ENCODE assay signal across 9 cellular contexts in the genomic region with DNA sequence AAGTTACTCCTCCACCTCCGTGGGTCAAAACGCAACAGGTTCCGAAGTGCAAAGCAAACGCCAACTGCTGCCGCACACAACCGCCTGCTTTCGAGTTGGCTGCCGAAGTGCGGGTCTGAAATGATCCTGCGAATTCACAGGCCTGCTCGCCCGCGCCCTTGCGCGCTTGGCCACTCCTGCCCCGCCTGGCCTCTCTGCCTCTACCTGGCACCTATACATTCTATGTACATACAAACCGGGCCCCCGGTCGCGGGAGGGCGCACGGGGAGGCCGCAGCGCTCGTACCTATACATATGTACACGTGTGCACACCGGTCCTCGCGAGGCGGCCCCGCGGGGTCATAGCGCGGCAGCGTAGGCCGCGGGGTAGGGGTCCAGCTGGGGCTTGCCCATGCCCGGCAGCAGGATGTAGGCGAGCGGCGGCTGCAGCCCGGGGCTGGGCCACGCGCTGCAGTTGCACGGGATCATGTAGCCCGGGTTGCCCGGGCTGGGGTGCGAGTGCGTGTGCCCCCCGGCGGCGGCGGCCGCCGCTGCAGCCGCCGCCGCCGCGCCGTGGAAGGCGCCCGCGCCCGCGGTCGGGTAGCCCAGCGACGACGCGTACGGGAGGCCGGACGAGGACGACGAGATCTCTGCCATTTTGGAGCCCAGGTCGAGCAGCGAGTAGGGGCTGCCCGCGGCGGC. TPM values are rescaled to one million over a fixed set of nuclear protein-coding genes. Genes with fewer than 3 reads are reported as not detected.
A peak's percentile ranks its signal among the peaks of the same experiment; 100 is the strongest.
DNase-seq lines count a peak whose midpoint lies in the region; ATAC-seq and TF ChIP-seq lines count a peak whose summit lies in the region.
"Had no signal": no experiment of that assay in that cellular context is flagged by ENCODE, and none has a peak within 500 bp of the region (broad histone marks: within the 10 kb centered on the region; RNA-seq: fewer than 3 reads in every experiment).

No MANE protein-coding gene starts in this region.

- H3K9me3 ChIP-seq in neural cell (ENCODE audit: low read length) = no peaks in the 10 kb centered on the region

- H3F3A ChIP-seq in neural cell (ENCODE audit: insufficient read depth, low read length, poor library complexity, severe bottlenecking) = peaks cover 8% of the 10 kb centered on the region

- no peaks in the 10 kb centered on the region for H3K36me3 ChIP-seq in neural cell (ENCODE audit: insufficient read depth, low read length)

- TF ChIP-seq RAD21 in neural cell (conservative IDR thresholded peaks at IDR 0.05) = peak; percentile 21

- peak overlapping the region; percentile 61 for H3K4me2 ChIP-seq in neural cell (ENCODE audit: low read length)

- TF ChIP-seq EP300 in neural cell (conservative IDR thresholded peaks at IDR 0.05; ENCODE audit: poor library complexity, severe bottlenecking) = no peak

- peak; percentile 36 for DNase-seq in NCI-H1105 treated with DMSO at 0.1 percent for 48 hours (lab: John Stamatoyannopoulos, UW)
- DNase-seq in NCI-H1105 (lab: John Stamatoyannopoulos, UW) = no peak
- peak; percentile 65 for DNase-seq in NCI-H1092 (lab: John Stamatoyannopoulos, UW)
- DNase-seq in caudate nucleus (lab: John Stamatoyannopoulos, UW) = peak in 25 of 61 donors; percentile 4 to 75 (median 30)
- DNase-seq in kidney glomerular epithelial cell (lab: John Stamatoyannopoulos, UW) = no peak
- no peak for DNase-seq in AG08395 (ENCODE audit: low spot score)

- no peak overlapping the region for H2AFZ ChIP-seq in neural cell (ENCODE audit: low read depth, low read length)

- H3K27ac ChIP-seq in caudate nucleus (ENCODE audit: low read depth, low read length) (peak overlapping the region; percentile 70), neural cell (ENCODE audit: low read length) (no peak overlapping the region)

- no peaks in the 10 kb centered on the region for H4K20me1 ChIP-seq in neural cell (ENCODE audit: insufficient read depth)

- H3K4me3 ChIP-seq in neural cell (ENCODE audit: low read length) = peak overlapping the region; percentile 75

- no peak overlapping the region for H3K9ac ChIP-seq in neural cell (ENCODE audit: low read length)

- ATAC-seq in GM21515 (IDR thresholded peaks at IDR 0.05; ENCODE audit: unreplicated experiment) = peak; percentile 57

- H3K79me2 ChIP-seq in neural cell (replicated peaks; ENCODE audit: insufficient read depth, low read length) = peaks cover 40% of the 10 kb centered on the region

- H3K27me3 ChIP-seq in neural cell (ENCODE audit: insufficient read depth, low read depth, low read length) = peaks cover 89% of the 10 kb centered on the region

- peak; percentile 67 for TF ChIP-seq CTCF in neural cell (IDR thresholded peaks at IDR 0.05; ENCODE audit: poor library complexity, severe bottlenecking)

- H3K9me2 ChIP-seq in neural cell (ENCODE audit: insufficient read depth, low read length) = no peaks in the 10 kb centered on the region

TF ChIP-seq in neural cell, 6 proteins besides CTCF, POLR2A, EP300 and RAD21:
- TF ChIP-seq SMC3 (conservative IDR thresholded peaks at IDR 0.05; ENCODE audit: poor library complexity) (peak; percentile 50), EZH2 (IDR thresholded peaks at IDR 0.05; ENCODE audit: borderline replicate concordance, insufficient read depth, low read length, poor library complexity, severe bottlenecking) (no peak), TAF1 (IDR thresholded peaks at IDR 0.05; ENCODE audit: low read depth) (no peak), MXI1 (conservative IDR thresholded peaks at IDR 0.05; ENCODE audit: poor library complexity, severe bottlenecking) (peak; percentile 74), POLR2AphosphoS5 (IDR thresholded peaks at IDR 0.05) (no peak)
- TF ChIP-seq, protein P1, sequence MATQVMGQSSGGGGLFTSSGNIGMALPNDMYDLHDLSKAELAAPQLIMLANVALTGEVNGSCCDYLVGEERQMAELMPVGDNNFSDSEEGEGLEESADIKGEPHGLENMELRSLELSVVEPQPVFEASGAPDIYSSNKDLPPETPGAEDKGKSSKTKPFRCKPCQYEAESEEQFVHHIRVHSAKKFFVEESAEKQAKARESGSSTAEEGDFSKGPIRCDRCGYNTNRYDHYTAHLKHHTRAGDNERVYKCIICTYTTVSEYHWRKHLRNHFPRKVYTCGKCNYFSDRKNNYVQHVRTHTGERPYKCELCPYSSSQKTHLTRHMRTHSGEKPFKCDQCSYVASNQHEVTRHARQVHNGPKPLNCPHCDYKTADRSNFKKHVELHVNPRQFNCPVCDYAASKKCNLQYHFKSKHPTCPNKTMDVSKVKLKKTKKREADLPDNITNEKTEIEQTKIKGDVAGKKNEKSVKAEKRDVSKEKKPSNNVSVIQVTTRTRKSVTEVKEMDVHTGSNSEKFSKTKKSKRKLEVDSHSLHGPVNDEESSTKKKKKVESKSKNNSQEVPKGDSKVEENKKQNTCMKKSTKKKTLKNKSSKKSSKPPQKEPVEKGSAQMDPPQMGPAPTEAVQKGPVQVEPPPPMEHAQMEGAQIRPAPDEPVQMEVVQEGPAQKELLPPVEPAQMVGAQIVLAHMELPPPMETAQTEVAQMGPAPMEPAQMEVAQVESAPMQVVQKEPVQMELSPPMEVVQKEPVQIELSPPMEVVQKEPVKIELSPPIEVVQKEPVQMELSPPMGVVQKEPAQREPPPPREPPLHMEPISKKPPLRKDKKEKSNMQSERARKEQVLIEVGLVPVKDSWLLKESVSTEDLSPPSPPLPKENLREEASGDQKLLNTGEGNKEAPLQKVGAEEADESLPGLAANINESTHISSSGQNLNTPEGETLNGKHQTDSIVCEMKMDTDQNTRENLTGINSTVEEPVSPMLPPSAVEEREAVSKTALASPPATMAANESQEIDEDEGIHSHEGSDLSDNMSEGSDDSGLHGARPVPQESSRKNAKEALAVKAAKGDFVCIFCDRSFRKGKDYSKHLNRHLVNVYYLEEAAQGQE (IDR thresholded peaks at IDR 0.05; ENCODE audit: borderline replicate concordance) = no peak

RNA-seq across cellular contexts. Expression of a gene that starts 1.3 kb away (rescaled TPM):
- polyA plus RNA-seq in neural cell = 0.35 TPM in 1 of 2 replicates, not detected in the other
- 0.35 and 0.73 TPM in 2 replicates for polyA minus RNA-seq in neural cell
- polyA plus RNA-seq: BJ had no signal

Comparison
In these comparisons a context has a peak if more than half of its experiments do, and no peak if none do; other contexts are left out.
1. DNase-seq: peak in NCI-H1105 treated with DMSO at 0.1 percent for 48 hours (single experiment) and NCI-H1092 (single experiment); none in NCI-H1105 (single experiment), kidney glomerular epithelial cell (single experiment) and AG08395 (single experiment).